11 cellular contexts compared by ENCODE assay signal in genomic region chr2:58553937-58554336, GRCh38.
A peak's percentile ranks its signal among the peaks of the same experiment; 100 is the strongest.
DNase-seq lines count a peak whose midpoint lies in the region; FAIRE-seq and TF ChIP-seq lines count a peak whose summit lies in the region.
"Had no signal": no experiment of that assay in that cellular context is flagged by ENCODE, and none has a peak within 500 bp of the region (broad histone marks: within the 10 kb centered on the region; RNA-seq: fewer than 3 reads in every experiment).

No MANE protein-coding gene starts in this region.

- H3K36me3 ChIP-seq in prostate gland = no peaks in the 10 kb centered on the region

- no peak overlapping the region for H3K27ac ChIP-seq in prostate gland
- H3K27ac ChIP-seq: skin epidermis had no signal

- H3K4me3 ChIP-seq in HFF-Myc (replicated peaks; ENCODE audit: low read depth, low read length) = no peak overlapping the region
- H3K4me3 ChIP-seq in lower leg skin (ENCODE audit: low read depth, poor library complexity, severe bottlenecking) = no peak overlapping the region
- H3K4me3 ChIP-seq in prostate gland = no peak overlapping the region
- H3K4me3 ChIP-seq: skin epidermis had no signal

- no peak for FAIRE-seq in GM19239 (lab: Jason Lieb, UNC)

- H3K4me1 ChIP-seq in prostate gland (replicated peaks) = no peaks in the 10 kb centered on the region

- intact Hi-C loops in lower leg skin (cut with DNase I; ENCODE audit: low total_unique reads) = no loop called here
- intact Hi-C loops in prostate gland (cut with DNase I) = no loop called here

- peak; percentile 4 for DNase-seq in GM03348 (ENCODE audit: low spot score)
- DNase-seq in HFF-Myc (ENCODE audit: extremely low read depth, low read depth) = no peak
- peak; percentile 7 for DNase-seq in astrocyte of the hippocampus (ENCODE audit: low read depth, low spot score)
- peak; percentile 49 for DNase-seq in midbrain (lab: John Stamatoyannopoulos, UW)
- DNase-seq in GM19239 (ENCODE audit: insufficient read length, low spot score) = no peak
- DNase-seq in lower leg skin (ENCODE audit: low spot score in 2 of 2) = no peak
- no peak for DNase-seq in activated CD4-positive, alpha-beta T cell treated with anti-CD3 and anti-CD28 coated beads, Interleukin-2, amount 50 U/mL, for 4 hours
- DNase-seq in prostate gland (ENCODE audit: low spot score) = no peak
- DNase-seq: cerebellar nuclear complex; stimulated activated naive CD8-positive, alpha-beta T cell treated with anti-CD3 and anti-CD28 coated beads, Interleukin-15, Interleukin-2, amounts not matched to agents 100 U/mL and 50 U/mL, for 24 hours had no signal

- TF ChIP-seq POLR2A in lower leg skin (IDR thresholded peaks at IDR 0.05) = no peak
- TF ChIP-seq POLR2A in prostate gland (IDR thresholded peaks at IDR 0.05) = no peak

- H3K27me3 ChIP-seq in prostate gland (replicated peaks; ENCODE audit: insufficient read depth) = peaks cover 3% of the 10 kb centered on the region

- 66 to 68% methylated on average over 2 of the region's 2 CpGs for WGBS in lower leg skin, 2 donors
- 46% methylated on average over 2 of the region's 2 CpGs for WGBS in prostate gland

- peak; percentile 8 for TF ChIP-seq CTCF in HFF-Myc (IDR thresholded peaks at IDR 0.05; ENCODE audit: low read depth, low read length, missing control alignments)
- TF ChIP-seq CTCF in lower leg skin (IDR thresholded peaks at IDR 0.05) = no peak
- no peak for TF ChIP-seq CTCF in prostate gland (IDR thresholded peaks at IDR 0.05)

- no peaks in the 10 kb centered on the region for H3K9me3 ChIP-seq in prostate gland

Comparison
In these comparisons a context has a peak if more than half of its experiments do, and no peak if none do; other contexts are left out.
1. DNase-seq: peak in GM03348 (single experiment), astrocyte of the hippocampus (single experiment) and midbrain (single experiment); none in HFF-Myc (single experiment), GM19239 (single experiment), lower leg skin (0 of 2), activated CD4-positive, alpha-beta T cell treated with anti-CD3 and anti-CD28 coated beads, Interleukin-2, amount 50 U/mL, for 4 hours (0 of 2) and prostate gland (single experiment).